20 cellular contexts compared by ENCODE assay signal in genomic region chr1:170351368-170351946, GRCh38.
"Had no signal": no experiment of that assay in that cellular context is flagged by ENCODE, and none has a peak within 500 bp of the region (broad histone marks: within the 10 kb centered on the region; RNA-seq: fewer than 3 reads in every experiment).

No MANE protein-coding gene starts in this region.

- H3K4me3 ChIP-seq: cardiac muscle cell, ovary, spleen, upper lobe of right lung had no signal

- H3K4me1 ChIP-seq: spleen, upper lobe of right lung had no signal

- H3K27me3 ChIP-seq: cardiac muscle cell, ovary, spleen, upper lobe of right lung had no signal

- H3K27ac ChIP-seq: cardiac muscle cell, ovary, spleen, upper lobe of right lung, WERI-Rb-1 had no signal

- H3K9me3 ChIP-seq: ovary, spleen, upper lobe of right lung had no signal

- DNase-seq: activated CD4-positive, alpha-beta T cell treated with anti-CD3 and anti-CD28 coated beads for 1 hour; activated CD8-positive, alpha-beta memory T cell treated with anti-CD3 and anti-CD28 coated beads for 24 hours; activated CD8-positive, alpha-beta memory T cell treated with anti-CD3 and anti-CD28 coated beads, Interleukin-2, amount 50 U/mL, for 48 hours; activated effector memory CD4-positive, alpha-beta T cell treated with Interleukin-2 at 50 U/mL for 16 hours; activated naive CD4-positive, alpha-beta T cell treated with anti-CD3 and anti-CD28 coated beads, Interleukin-2, amount 10 ng/mL, durations not matched to agents 7 days and 5 days; activated T-cell treated with anti-CD3 and anti-CD28 coated beads, Interleukin-2, amount 50 U/mL, for 48 hours; dermis blood vessel endothelial cell; effector memory CD4-positive, alpha-beta T cell; immature natural killer cell; kidney glomerular epithelial cell; mesenchymal stem cell; natural killer cell; ovary; spleen; stimulated activated CD4-positive, alpha-beta T cell treated with anti-CD3 and anti-CD28 coated beads, Interleukin-4, amount 100 ng/mL, for 4 hours; SW 1271; T-helper 2 cell; upper lobe of right lung; WERI-Rb-1 had no signal

- H3K36me3 ChIP-seq: cardiac muscle cell, ovary, spleen, upper lobe of right lung, WERI-Rb-1 had no signal
